Comparison of ENCODE assay signal across 26 cellular contexts in genomic region chr6:64729522-64729921, GRCh38.
"Had no signal": no experiment of that assay in that cellular context is flagged by ENCODE, and none has a peak within 500 bp of the region (broad histone marks: within the 10 kb centered on the region; RNA-seq: fewer than 3 reads in every experiment).

No MANE protein-coding gene starts in this region.

- FAIRE-seq: colon, islet of Langerhans, keratinocyte had no signal

- ATAC-seq: esophagus mucosa, gastrocnemius medialis, heart right ventricle, left cardiac atrium, left lung, left ventricle myocardium superior, lower lobe of right lung, mucosa of descending colon had no signal

- DNase-seq: dermis blood vessel endothelial cell; dorsolateral prefrontal cortex; effector CD4-positive, alpha-beta T cell; effector memory CD4-positive, alpha-beta T cell; erythroblast; esophagus squamous epithelium; foreskin fibroblast; foreskin melanocyte; gastrocnemius medialis; glutamatergic neuron; head of caudate nucleus; heart right ventricle; hippocampal formation; left cardiac atrium; left lung; left ventricle myocardium superior; lower lobe of right lung; mesenchymal stem cell; mucosa of descending colon; naive B cell had no signal

- H3K9me3 ChIP-seq: esophagus squamous epithelium, gastrocnemius medialis, lower lobe of right lung, mucosa of descending colon had no signal

- H3K4me3 ChIP-seq: coronary artery, dorsolateral prefrontal cortex, esophagus squamous epithelium, gastrocnemius medialis, heart right ventricle, left lung, lower lobe of right lung, mucosa of descending colon had no signal

- H3K36me3 ChIP-seq: esophagus squamous epithelium, gastrocnemius medialis, heart right ventricle, left lung, lower lobe of right lung had no signal

- H3K27ac ChIP-seq: coronary artery, dorsolateral prefrontal cortex, epithelial cell of prostate, esophagus squamous epithelium, gastrocnemius medialis, heart right ventricle, left lung, lower lobe of right lung had no signal

- H3K4me1 ChIP-seq: esophagus squamous epithelium, gastrocnemius medialis, heart right ventricle, left lung, lower lobe of right lung had no signal

- H3K27me3 ChIP-seq: dorsolateral prefrontal cortex, esophagus squamous epithelium, gastrocnemius medialis, heart right ventricle, left lung had no signal
